ENCODE assay signal across 8 cellular contexts in the genomic region with DNA sequence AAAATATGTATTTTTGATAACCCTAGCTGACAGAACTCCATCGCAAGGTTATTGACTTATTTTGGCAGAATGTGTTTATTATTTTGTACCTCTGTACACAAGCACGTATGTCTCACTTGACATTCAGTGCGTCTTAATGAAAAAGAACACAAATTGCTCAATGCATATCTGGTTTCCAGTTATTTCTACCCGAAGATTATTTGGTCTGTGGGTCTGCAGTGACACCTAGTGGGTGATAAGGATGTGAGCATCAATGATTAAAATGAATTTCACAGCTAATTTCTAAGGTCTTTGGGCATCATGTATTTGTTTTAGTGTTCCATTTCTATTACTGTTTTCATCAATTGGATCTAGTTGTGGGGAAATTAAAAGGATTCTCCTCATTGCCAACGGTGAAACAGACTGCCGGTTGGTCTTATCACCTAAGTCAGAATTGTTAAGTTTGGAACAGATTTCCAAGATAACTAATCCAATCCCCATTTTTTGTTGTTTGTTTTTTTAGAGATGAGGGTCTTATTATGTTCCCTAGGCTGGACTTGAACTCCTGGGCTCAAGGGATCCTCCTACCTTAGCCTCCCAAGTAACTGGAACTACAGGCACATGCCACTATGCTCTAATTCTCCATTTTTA. TPM values are rescaled to one million over a fixed set of nuclear protein-coding genes. Genes with fewer than 3 reads are reported as not detected.
DNase-seq lines count a peak whose midpoint lies in the region; FAIRE-seq and TF ChIP-seq lines count a peak whose summit lies in the region.

No MANE protein-coding gene starts in this region.

- no peak overlapping the region for H3K4me3 Mint-ChIP-seq in nephron

- peak overlapping the region; percentile 1 for H3K27ac ChIP-seq in vagina

- no peaks in the 10 kb centered on the region for H3K27me3 Mint-ChIP-seq in nephron (ENCODE audit: low read depth)

- peaks cover 0 to 25% of the 10 kb centered on the region in 2 donors for H3K36me3 ChIP-seq in vagina

- intact Hi-C loops in vagina (cut with DNase I): loop anchor here (5.0 to 10.0 kb wide), 3 partner anchors 55 to 547 kb away; no protein-coding TSS in a partner anchor

- no peaks in the 10 kb centered on the region for H3K27me3 ChIP-seq in vagina

- H3K4me1 Mint-ChIP-seq in nephron: peaks cover 4% of the 10 kb centered on the region

- H3K36me3 Mint-ChIP-seq in nephron (ENCODE audit: low read depth): peaks cover 26% of the 10 kb centered on the region

- DNase-seq in AG08395 (ENCODE audit: low spot score) (peak; percentile 72), GM12891 (ENCODE audit: insufficient read length, low spot score) (no peak), NCI-H2196 treated with DMSO at 0.1 percent for 48 hours (lab: John Stamatoyannopoulos, UW; ENCODE audit: unreplicated experiment) (peak; percentile 40), epithelial cell of esophagus (ENCODE audit: low read depth) (peak; percentile 75), vagina (ENCODE audit: extremely low spot score in 2 of 2) (no peak), iPS-NIHi11 (ENCODE audit: low spot score) (no peak)
- peak; percentile 34 to 53 for DNase-seq in activated CD4-positive, alpha-beta T cell treated with anti-CD3 and anti-CD28 coated beads for 4 hours

- FAIRE-seq in GM12891 (lab: Jason Lieb, UNC): peak; percentile 85

- H3K9me3 ChIP-seq in vagina: no peaks in the 10 kb centered on the region

- H3K9me3 Mint-ChIP-seq in nephron: no peaks in the 10 kb centered on the region

- TF ChIP-seq POLR2A in GM12891 (IDR thresholded peaks at IDR 0.05; ENCODE audit: low read depth, low read length): no peak
- no peak for TF ChIP-seq POLR2A in vagina (IDR thresholded peaks at IDR 0.05)

- H3K4me3 ChIP-seq in epithelial cell of esophagus (ENCODE audit: low read length): no peak overlapping the region
- H3K4me3 ChIP-seq in vagina: no peak overlapping the region

- H3K4me1 ChIP-seq in vagina: no peaks in the 10 kb centered on the region

- H3K27ac Mint-ChIP-seq in nephron: peak overlapping the region in 2 of 3 experiments; percentile 41 to 43

- peak; percentile 74 for TF ChIP-seq CTCF in epithelial cell of esophagus (IDR thresholded peaks at IDR 0.05; ENCODE audit: insufficient read depth, low read depth, low read length, missing control alignments)
- peak; percentile 70 to 82 (median 77) for TF ChIP-seq CTCF in nephron (IDR thresholded peaks at IDR 0.05; ENCODE audit: unreplicated experiment in 3 of 3)
- TF ChIP-seq CTCF in vagina (IDR thresholded peaks at IDR 0.05): peak; percentile 55 to 87 (median 83)

TF ChIP-seq in GM12891, 5 proteins besides CTCF, POLR2A, EP300 and RAD21:
- TF ChIP-seq POU2F2 (IDR thresholded peaks at IDR 0.05; ENCODE audit: low read depth, low read length): no peak
- TF ChIP-seq SPI1 (IDR thresholded peaks at IDR 0.05; ENCODE audit: low read depth, low read length): no peak
- no peak for TF ChIP-seq TAF1 (IDR thresholded peaks at IDR 0.05; ENCODE audit: low read depth, low read length)
- TF ChIP-seq PAX5 (IDR thresholded peaks at IDR 0.05; ENCODE audit: insufficient read depth, low read length, severe bottlenecking): no peak
- no peak for TF ChIP-seq POLR2AphosphoS5 (IDR thresholded peaks at IDR 0.05; ENCODE audit: low read depth, low read length)

RNA-seq across cellular contexts. Expression of gene DDX20, which starts 13.9 kb away (rescaled TPM):
- polyA plus RNA-seq in GM12891 (2012; ENCODE audit: low read depth, missing spikeins): 7.0 TPM
- 16.2 TPM for total RNA-seq in vagina

RNA-seq across cellular contexts. Expression of gene INKA2, which starts 30.4 kb away (rescaled TPM):
- polyA plus RNA-seq in GM12891 (2012; ENCODE audit: low read depth, missing spikeins): 1.6 TPM
- total RNA-seq in vagina: 6.1 TPM

Comparison
In these comparisons a context has a peak if more than half of its experiments do, and no peak if none do; other contexts are left out.
1. DNase-seq: peak in AG08395 (single experiment), NCI-H2196 treated with DMSO at 0.1 percent for 48 hours (single experiment), activated CD4-positive, alpha-beta T cell treated with anti-CD3 and anti-CD28 coated beads for 4 hours (2 of 2) and epithelial cell of esophagus (single experiment); none in GM12891 (single experiment), vagina (0 of 2) and iPS-NIHi11 (single experiment).
2. Peak in every context shown above with its lines, with median percentiles within 50 percentile points of each other: CTCF ChIP-seq.